8 cellular contexts compared by ENCODE assay signal in genomic region chr11:14148653-14149273, GRCh38.
A peak's percentile ranks its signal among the peaks of the same experiment; 100 is the strongest.
DNase-seq lines count a peak whose midpoint lies in the region; ATAC-seq and TF ChIP-seq lines count a peak whose summit lies in the region.

No MANE protein-coding gene starts in this region.

- no peak overlapping the region for H3K4me3 Mint-ChIP-seq in activated T-cell treated with anti-CD3 and anti-CD28 coated beads, Interleukin-2, amount 50 U/mL, for 72 hours
- H3K4me3 Mint-ChIP-seq in activated T-helper 17 cell treated with anti-CD3 and anti-CD28 coated beads, Interleukin-2, amount 50 U/mL, for 72 hours: no peak overlapping the region

- H3K27ac ChIP-seq in right cardiac atrium (ENCODE audit: low read length) (no peak overlapping the region), thyroid gland (no peak overlapping the region)

- TF ChIP-seq CTCF in thyroid gland (IDR thresholded peaks at IDR 0.05): peak in 4 of 6 experiments; percentile 19 to 51 (median 49)

- H3K4me1 ChIP-seq in right cardiac atrium (ENCODE audit: control insufficient read depth, insufficient read depth, low read length): no peaks in the 10 kb centered on the region
- no peaks in the 10 kb centered on the region for H3K4me1 ChIP-seq in thyroid gland

- H3K27me3 ChIP-seq in right cardiac atrium (ENCODE audit: control insufficient read depth, insufficient read depth) (no peaks in the 10 kb centered on the region), thyroid gland (no peaks in the 10 kb centered on the region)

- peaks cover 3 to 5% of the 10 kb centered on the region in 2 donors for H3K9me3 Mint-ChIP-seq in activated T-cell treated with anti-CD3 and anti-CD28 coated beads, Interleukin-2, amount 50 U/mL, for 72 hours
- peaks cover 4% of the 10 kb centered on the region for H3K9me3 Mint-ChIP-seq in activated T-helper 17 cell treated with anti-CD3 and anti-CD28 coated beads, Interleukin-2, amount 50 U/mL, for 72 hours

- H3K36me3 Mint-ChIP-seq in activated T-cell treated with anti-CD3 and anti-CD28 coated beads, Interleukin-2, amount 50 U/mL, for 72 hours (ENCODE audit: insufficient read depth in 2 of 2): peaks cover 2% of the 10 kb centered on the region in 2 donors
- no peaks in the 10 kb centered on the region for H3K36me3 Mint-ChIP-seq in activated T-helper 17 cell treated with anti-CD3 and anti-CD28 coated beads, Interleukin-2, amount 50 U/mL, for 72 hours (ENCODE audit: low read depth)

- H3K27ac Mint-ChIP-seq in activated T-cell treated with anti-CD3 and anti-CD28 coated beads, Interleukin-2, amount 50 U/mL, for 72 hours: no peak overlapping the region
- H3K27ac Mint-ChIP-seq in activated T-helper 17 cell treated with anti-CD3 and anti-CD28 coated beads, Interleukin-2, amount 50 U/mL, for 72 hours: no peak overlapping the region

- WGBS in right cardiac atrium: 36% methylated on average over 3 of the region's 3 CpGs
- 42 to 50% methylated on average over 3 of the region's 3 CpGs for WGBS in thyroid gland, 2 donors

- H3K27me3 Mint-ChIP-seq in activated T-cell treated with anti-CD3 and anti-CD28 coated beads, Interleukin-2, amount 50 U/mL, for 72 hours (ENCODE audit: low read depth): peaks cover 10% of the 10 kb centered on the region
- H3K27me3 Mint-ChIP-seq in activated T-helper 17 cell treated with anti-CD3 and anti-CD28 coated beads, Interleukin-2, amount 50 U/mL, for 72 hours: no peaks in the 10 kb centered on the region

- ATAC-seq in activated T-cell treated with anti-CD3 and anti-CD28 coated beads, Interleukin-2, amount 50 U/mL, for 72 hours (replicated peaks in 1 of 2): peak; percentile 51 to 59
- ATAC-seq in activated T-helper 17 cell treated with anti-CD3 and anti-CD28 coated beads, Interleukin-2, amount 50 U/mL, for 72 hours (replicated peaks): peak; percentile 47
- ATAC-seq in right cardiac atrium (peak; percentile 65 to 74), HG03571 (IDR thresholded peaks at IDR 0.05; ENCODE audit: unreplicated experiment) (no peak), GM21723 (IDR thresholded peaks at IDR 0.05; ENCODE audit: unreplicated experiment) (no peak)

- H3K36me3 ChIP-seq in thyroid gland: no peaks in the 10 kb centered on the region

- peaks cover 8% of the 10 kb centered on the region for H3K4me1 Mint-ChIP-seq in activated T-cell treated with anti-CD3 and anti-CD28 coated beads, Interleukin-2, amount 50 U/mL, for 72 hours (ENCODE audit: low read depth)
- H3K4me1 Mint-ChIP-seq in activated T-helper 17 cell treated with anti-CD3 and anti-CD28 coated beads, Interleukin-2, amount 50 U/mL, for 72 hours: no peaks in the 10 kb centered on the region

- H3K4me3 ChIP-seq in right cardiac atrium (ENCODE audit: low read length) (no peak overlapping the region), thyroid gland (replicated peaks in 1 of 3) (no peak overlapping the region)

- H3K9me3 ChIP-seq in right cardiac atrium (ENCODE audit: control insufficient read depth, low read length) (no peaks in the 10 kb centered on the region), thyroid gland (no peaks in the 10 kb centered on the region)

- no peak for DNase-seq in activated T-cell treated with anti-CD3 and anti-CD28 coated beads, Interleukin-2, amount 50 U/mL, for 72 hours
- no peak for DNase-seq in activated T-cell treated with anti-CD3 and anti-CD28 coated beads for 4 hours
- peak; percentile 47 for DNase-seq in KBM-7
- no peak for DNase-seq in right cardiac atrium
- DNase-seq in thyroid gland: no peak

- no peak for TF ChIP-seq POLR2A in thyroid gland (IDR thresholded peaks at IDR 0.05)

- in situ Hi-C loops in KBM-7 (cut with MboI; ENCODE audit: low pct_unique_long_range_greater_than_20kb, low sequenced_read_pairs): no loop called here

- intact Hi-C loops in right cardiac atrium (cut with DNase I) (loop anchor here in 3 of 4 donors (5.0 kb wide), 1 partner anchor 191 kb away; no protein-coding TSS in a partner anchor), thyroid gland (cut with DNase I) (loop anchor here (10.0 kb wide), 1 partner anchor 184 kb away; the partner anchor contains the start of gene SPON1)

Comparison
In these comparisons a context has a peak if more than half of its experiments do, and no peak if none do; other contexts are left out.
1. ATAC-seq: peak in activated T-cell treated with anti-CD3 and anti-CD28 coated beads, Interleukin-2, amount 50 U/mL, for 72 hours (2 of 2), activated T-helper 17 cell treated with anti-CD3 and anti-CD28 coated beads, Interleukin-2, amount 50 U/mL, for 72 hours (single experiment) and right cardiac atrium (2 of 2); none in HG03571 (single experiment) and GM21723 (single experiment).